In the genomic region with DNA sequence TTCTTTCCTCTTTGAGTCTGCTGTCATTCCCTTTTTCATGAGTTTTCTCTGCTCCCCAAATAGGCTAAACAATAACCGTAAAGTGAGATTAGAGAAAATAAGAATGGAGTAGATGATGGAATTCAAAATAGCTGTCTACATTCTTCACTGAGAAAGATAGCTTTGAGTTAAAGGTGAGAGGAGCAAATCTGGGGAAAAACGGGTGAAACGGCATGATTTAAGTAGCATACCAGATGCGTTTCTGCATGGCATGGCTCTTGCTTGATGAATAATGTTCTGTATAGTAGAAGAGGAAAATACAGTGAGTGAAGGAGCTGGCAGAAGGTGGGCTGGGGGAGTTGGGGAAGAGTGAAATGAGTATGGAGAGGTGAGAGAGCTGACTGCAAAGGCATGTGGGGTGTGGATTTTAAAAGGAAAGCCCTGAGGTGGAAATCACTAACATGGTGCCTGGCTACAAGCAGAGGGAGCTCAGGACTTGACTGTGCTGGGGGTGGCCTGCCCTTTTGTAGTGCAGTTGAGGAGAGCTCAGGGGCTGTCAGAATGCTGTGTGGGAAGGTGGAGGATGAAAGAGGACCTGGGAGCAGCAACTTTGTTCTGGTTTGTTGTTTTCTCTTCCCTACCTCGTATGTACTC, we compare ENCODE assay signal across 8 cellular contexts. TPM values are rescaled to one million over a fixed set of nuclear protein-coding genes. Genes with fewer than 3 reads are reported as not detected.
DNase-seq lines count a peak whose midpoint lies in the region; TF ChIP-seq lines count a peak whose summit lies in the region.

No MANE protein-coding gene starts in this region.

- H3K36me3 Mint-ChIP-seq in CD4-positive, alpha-beta memory T cell = peaks cover 15 to 16% of the 10 kb centered on the region in 2 donors
- H3K36me3 Mint-ChIP-seq in endodermal cell (ENCODE audit: low read depth) = peaks cover 11% of the 10 kb centered on the region

- H3K36me3 ChIP-seq in CD4-positive, alpha-beta memory T cell (ENCODE audit: insufficient read depth, low read length) = no peaks in the 10 kb centered on the region
- H3K36me3 ChIP-seq in endodermal cell (ENCODE audit: control insufficient read depth, insufficient read depth, low read length) (no peaks in the 10 kb centered on the region), osteoblast (ENCODE audit: insufficient read depth, low read length) (no peaks in the 10 kb centered on the region), colonic mucosa (no peaks in the 10 kb centered on the region)

- H3K4me3 Mint-ChIP-seq in CD4-positive, alpha-beta memory T cell = peak overlapping the region in 5 of 8 donors; percentile 3 to 42 (median 19)
- no peak overlapping the region for H3K4me3 Mint-ChIP-seq in endodermal cell

- H3K9me3 Mint-ChIP-seq in CD4-positive, alpha-beta memory T cell = no peaks in the 10 kb centered on the region
- no peaks in the 10 kb centered on the region for H3K9me3 Mint-ChIP-seq in endodermal cell

- peaks cover 64% of the 10 kb centered on the region for H3K4me1 ChIP-seq in CD4-positive, alpha-beta memory T cell (ENCODE audit: insufficient read depth, low read length)
- peaks cover 3% of the 10 kb centered on the region for H3K4me1 ChIP-seq in endodermal cell (ENCODE audit: control insufficient read depth, insufficient read depth, low read length)
- H3K4me1 ChIP-seq in osteoblast (ENCODE audit: insufficient read depth, low read length) = peaks cover 4% of the 10 kb centered on the region
- peaks cover 5% of the 10 kb centered on the region for H3K4me1 ChIP-seq in colonic mucosa

- H3K27me3 ChIP-seq in CD4-positive, alpha-beta memory T cell (ENCODE audit: insufficient read depth, low read length) = no peaks in the 10 kb centered on the region
- H3K27me3 ChIP-seq in endodermal cell (ENCODE audit: control insufficient read depth, insufficient read depth, low read length, poor library complexity, severe bottlenecking) (no peaks in the 10 kb centered on the region), osteoblast (ENCODE audit: insufficient read depth, low read length) (no peaks in the 10 kb centered on the region), colonic mucosa (no peaks in the 10 kb centered on the region)

- peak overlapping the region in 6 of 7 donors; percentile 14 to 91 (median 84) for H3K27ac Mint-ChIP-seq in CD4-positive, alpha-beta memory T cell
- peak overlapping the region; percentile 78 for H3K27ac Mint-ChIP-seq in endodermal cell

- CTCF ChIA-PET in CD4-positive, alpha-beta memory T cell (lab: Charles Lee; ENCODE audit: partially characterized antibody) = interaction anchor here (0.9 kb wide), 1 partner anchor 110 kb away, joined by 3 read pairs; no protein-coding TSS in a partner anchor

- H3K4me1 Mint-ChIP-seq in CD4-positive, alpha-beta memory T cell = peaks cover under 1 to 29% (median 26%) of the 10 kb centered on the region in 4 donors
- H3K4me1 Mint-ChIP-seq in endodermal cell = peaks cover 27% of the 10 kb centered on the region

- no peak overlapping the region for H3K4me2 ChIP-seq in osteoblast (ENCODE audit: insufficient read depth, low read length)

- WGBS in endodermal cell (ENCODE audit: insufficient coverage in 1 of 2, insufficient read length in 1 of 2), 2 experiments = 70 to 74% methylated on average over 4 to 5 of the region's 5 CpGs

- peaks cover 37% of the 10 kb centered on the region for H3K79me2 ChIP-seq in osteoblast (ENCODE audit: insufficient read depth, low read length)

- no peak for DNase-seq in CD4-positive, alpha-beta memory T cell
- peak; percentile 65 for DNase-seq in NCI-H69 (lab: John Stamatoyannopoulos, UW)
- DNase-seq in endodermal cell = peak; percentile 80
- DNase-seq in osteoblast (ENCODE audit: insufficient read length, low spot score, missing footprints) = no peak
- DNase-seq in colonic mucosa = no peak
- no peak for DNase-seq in middle frontal gyrus (ENCODE audit: extremely low spot score, low spot score)
- no peak for DNase-seq in NCI-H1105 treated with DMSO at 0.1 percent for 48 hours (lab: John Stamatoyannopoulos, UW)
- no peak for DNase-seq in stimulated activated CD4-positive, alpha-beta T cell treated with anti-CD3 and anti-CD28 coated beads, Interleukin-15, amount 100 ng/mL, for 24 hours

- TF ChIP-seq CTCF in endodermal cell (conservative IDR thresholded peaks at IDR 0.05) = peak; percentile 25
- no peak for TF ChIP-seq CTCF in osteoblast (IDR thresholded peaks at IDR 0.05; ENCODE audit: extremely low read depth, low read depth, low read length)
- TF ChIP-seq CTCF in colonic mucosa (IDR thresholded peaks at IDR 0.05) = no peak

- no peaks in the 10 kb centered on the region for H3K9me3 ChIP-seq in CD4-positive, alpha-beta memory T cell (ENCODE audit: control insufficient read depth in 1 of 2, low read length in 2 of 2)
- H3K9me3 ChIP-seq in endodermal cell (ENCODE audit: control insufficient read depth, low read length) (no peaks in the 10 kb centered on the region), osteoblast (ENCODE audit: low read depth, low read length) (no peaks in the 10 kb centered on the region), colonic mucosa (no peaks in the 10 kb centered on the region)

- no peak overlapping the region for H2AFZ ChIP-seq in osteoblast (ENCODE audit: low read length)

- POLR2A ChIA-PET in CD4-positive, alpha-beta memory T cell (lab: Charles Lee; ENCODE audit: partially characterized antibody) = interaction anchor here (0.9 to 34.2 kb wide), 6 partner anchors 9 to 129 kb away, joined by 3 to 1692 read pairs (median 4); partner anchors contain the start of genes BICRAL and TBCC

- H3K27ac ChIP-seq in CD4-positive, alpha-beta memory T cell (ENCODE audit: low read depth, low read length) = no peak overlapping the region
- H3K27ac ChIP-seq in endodermal cell (ENCODE audit: low read depth, low read length) = peak overlapping the region; percentile 74
- H3K27ac ChIP-seq in osteoblast (ENCODE audit: low read depth, low read length) = peak overlapping the region; percentile 5
- no peak overlapping the region for H3K27ac ChIP-seq in colonic mucosa

- intact Hi-C loops in CD4-positive, alpha-beta memory T cell (cut with micrococcal nuclease) = no loop called here
- intact Hi-C loops in colonic mucosa (cut with DNase I) = no loop called here

- no peak overlapping the region for H3K4me3 ChIP-seq in CD4-positive, alpha-beta memory T cell (ENCODE audit: low read length in 2 of 2)
- H3K4me3 ChIP-seq in endodermal cell (ENCODE audit: low read length) = no peak overlapping the region
- no peak overlapping the region for H3K4me3 ChIP-seq in osteoblast (ENCODE audit: insufficient read depth, low read length)
- H3K4me3 ChIP-seq in colonic mucosa = no peak overlapping the region

- H4K20me1 ChIP-seq in osteoblast (ENCODE audit: insufficient read depth, low read length) = peaks cover 16% of the 10 kb centered on the region

- H3K9ac ChIP-seq in endodermal cell (ENCODE audit: extremely low read depth, low read length, poor library complexity, severe bottlenecking) = peak overlapping the region; percentile 28
- H3K9ac ChIP-seq in colonic mucosa (ENCODE audit: low read depth in 2 of 2, low read length in 2 of 2) = no peak overlapping the region

- no peaks in the 10 kb centered on the region for H3K27me3 Mint-ChIP-seq in CD4-positive, alpha-beta memory T cell
- no peaks in the 10 kb centered on the region for H3K27me3 Mint-ChIP-seq in endodermal cell (ENCODE audit: insufficient read depth)

RNA-seq across cellular contexts. Expression of gene BICRAL, which starts 8.8 kb away (rescaled TPM):
- 10 to 100 TPM; 36.4 to 38.5 TPM for total RNA-seq in CD4-positive, alpha-beta memory T cell
- polyA plus RNA-seq in CD4-positive, alpha-beta memory T cell = 1 to 10 TPM; 2.4 to 6.1 TPM
- 10 to 100 TPM; 11.6 to 14.9 TPM for total RNA-seq in endodermal cell
- polyA plus RNA-seq in endodermal cell (2013, experiment 1 of 2) = 7.7 TPM
- polyA plus RNA-seq in endodermal cell (2013, experiment 2 of 2) = 6.8 TPM
- total RNA-seq in osteoblast = 9.4 TPM in 2 replicates
- 10 to 100 TPM; 11.5 to 15.3 TPM for total RNA-seq in colonic mucosa

RNA-seq across cellular contexts. Expression of gene TBCC, which starts 44.8 kb away (rescaled TPM):
- 10 to 100 TPM; 57.4 to 64.4 TPM for total RNA-seq in CD4-positive, alpha-beta memory T cell
- 100 to 1,000 TPM in 1 of 2 donors, 10 to 100 TPM in 1; 75.6 to 138 TPM for polyA plus RNA-seq in CD4-positive, alpha-beta memory T cell
- total RNA-seq in endodermal cell (10 to 100 TPM; 16.7 to 21.9 TPM), osteoblast (30.9 and 33.7 TPM in 2 replicates), colonic mucosa (10 to 100 TPM; 24.2 to 24.8 TPM)
- 28.6 TPM for polyA plus RNA-seq in endodermal cell (2013, experiment 1 of 2)
- polyA plus RNA-seq in endodermal cell (2013, experiment 2 of 2) = 21.4 TPM

Comparison
In these comparisons a context has a peak if more than half of its experiments do, and no peak if none do; other contexts are left out.
1. DNase-seq: peak in NCI-H69 (single experiment) and endodermal cell (single experiment); none in CD4-positive, alpha-beta memory T cell (0 of 5), osteoblast (single experiment), colonic mucosa (single experiment), middle frontal gyrus (single experiment), NCI-H1105 treated with DMSO at 0.1 percent for 48 hours (single experiment) and stimulated activated CD4-positive, alpha-beta T cell treated with anti-CD3 and anti-CD28 coated beads, Interleukin-15, amount 100 ng/mL, for 24 hours (single experiment).
2. H3K27ac ChIP-seq: peak in endodermal cell (single experiment) and osteoblast (single experiment); none in CD4-positive, alpha-beta memory T cell (single experiment) and colonic mucosa (single experiment).